In the genomic region with DNA sequence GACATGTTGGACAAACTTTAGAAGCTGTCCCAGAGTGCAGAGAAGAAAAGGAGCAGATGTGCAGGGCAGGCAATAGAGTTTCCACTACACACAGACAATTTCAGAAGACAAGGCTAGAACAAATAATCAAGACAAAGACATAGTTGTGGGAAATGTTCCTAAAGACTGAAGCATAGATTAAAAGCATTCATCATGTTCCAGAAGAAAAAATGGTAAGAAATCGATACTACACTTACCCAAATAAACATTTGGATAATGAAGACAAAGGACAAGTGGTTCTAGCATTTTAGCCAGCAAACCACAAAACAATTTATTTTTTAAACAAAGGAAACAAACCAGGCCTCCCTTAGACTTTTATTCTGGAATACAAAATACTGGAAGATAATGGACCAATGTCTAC, we compare ENCODE assay signal across 25 cellular contexts.
"Had no signal": no experiment of that assay in that cellular context is flagged by ENCODE, and none has a peak within 500 bp of the region (broad histone marks: within the 10 kb centered on the region; RNA-seq: fewer than 3 reads in every experiment).

No MANE protein-coding gene starts in this region.

- FAIRE-seq: bronchial epithelial cell, frontal cortex, islet of Langerhans had no signal

- ATAC-seq: activated CD4-positive, alpha-beta T cell treated with anti-CD3 and anti-CD28 coated beads for 36 hours; activated T-cell treated with anti-CD3 and anti-CD28 coated beads, Interleukin-2, amount 50 U/mL, for 72 hours; left lung; lower lobe of right lung; naive thymus-derived CD8-positive, alpha-beta T cell; stimulated activated memory B cell treated with anti-CD40 and anti-IgM and Interleukin-4, amounts not matched to agents 10 μg/mL and 1 μg/mL and 100 μg/mL, for 72 hours had no signal

- H3K4me1 ChIP-seq: left lung, right atrium auricular region, thyroid gland had no signal

- DNase-seq: activated CD4-positive, alpha-beta T cell treated with anti-CD3 and anti-CD28 coated beads for 36 hours; activated CD4-positive, CD25-positive, alpha-beta regulatory T cell; activated naive CD4-positive, alpha-beta T cell treated with Interleukin-2 at 50 U/mL for 16 hours; activated T-cell treated with anti-CD3 and anti-CD28 coated beads for 4 hours; activated T-cell treated with anti-CD3 and anti-CD28 coated beads, Interleukin-2, amount 50 U/mL, for 72 hours; anterior cingulate cortex; left lung; lower lobe of right lung; mesenchymal stem cell; naive thymus-derived CD8-positive, alpha-beta T cell; occipital lobe; stimulated activated CD4-positive, alpha-beta T cell treated with anti-CD3 and anti-CD28 coated beads, Interleukin-1b, Interleukin-23, amount 100 ng/mL, for 48 hours; stimulated activated CD4-positive, alpha-beta T cell treated with anti-CD3 and anti-CD28 coated beads, Interleukin-4, amount 100 ng/mL, for 4 hours; stimulated activated CD8-positive, alpha-beta memory T cell treated with anti-CD3 and anti-CD28 coated beads, Interleukin-4, amount 100 ng/mL, for 48 hours; stomach; thyroid gland; upper lobe of left lung had no signal

- H3K9me3 ChIP-seq: left lung, lower lobe of right lung, right atrium auricular region, stomach, thyroid gland, upper lobe of left lung had no signal

- H3K4me3 ChIP-seq: left lung, lower lobe of right lung, neural progenitor cell, right atrium auricular region, smooth muscle cell, stomach, thyroid gland, upper lobe of left lung had no signal

- H3K27ac ChIP-seq: left lung, lower lobe of right lung, neural progenitor cell, parathyroid adenoma, right atrium auricular region, stomach, thyroid gland, upper lobe of left lung had no signal

- H3K36me3 ChIP-seq: left lung, lower lobe of right lung, neural progenitor cell, right atrium auricular region, stomach, thyroid gland, upper lobe of left lung had no signal
